In genomic region chr15:91135201-91136130, GRCh38 we compare ENCODE assay signal across 14 cellular contexts. TPM values are rescaled to one million over a fixed set of nuclear protein-coding genes. Genes with fewer than 3 reads are reported as not detected.
DNase-seq lines count a peak whose midpoint lies in the region; ATAC-seq and TF ChIP-seq lines count a peak whose summit lies in the region.
"Had no signal": no experiment of that assay in that cellular context is flagged by ENCODE, and none has a peak within 500 bp of the region (broad histone marks: within the 10 kb centered on the region; RNA-seq: fewer than 3 reads in every experiment).

No MANE protein-coding gene starts in this region.

- WGBS in esophagus squamous epithelium, 2 donors = 72 to 73% methylated on average over 10 of the region's 10 CpGs

- CTCF ChIA-PET in activated CD8-positive, alpha-beta memory T cell treated with anti-CD3 and anti-CD28 coated beads, Interleukin-2, amount 10 ng/mL, durations not matched to agents 7 days and 5 days (lab: Charles Lee) = interaction anchor here (1.0 kb wide), 1 partner anchor 102 kb away, joined by 3 read pairs; no protein-coding TSS in a partner anchor

- no peaks in the 10 kb centered on the region for H3K4me1 Mint-ChIP-seq in activated CD8-positive, alpha-beta memory T cell treated with anti-CD3 and anti-CD28 coated beads, Interleukin-2, amount 10 ng/mL, durations not matched to agents 7 days and 5 days

- ATAC-seq in activated CD8-positive, alpha-beta memory T cell treated with anti-CD3 and anti-CD28 coated beads, Interleukin-2, amount 10 ng/mL, durations not matched to agents 7 days and 5 days = no peak
- ATAC-seq in HG02623 (IDR thresholded peaks at IDR 0.05; ENCODE audit: unreplicated experiment) = peak; percentile 84
- ATAC-seq in HG03521 (IDR thresholded peaks at IDR 0.05; ENCODE audit: unreplicated experiment) = peak; percentile 53
- ATAC-seq: A549 had no signal

- H3K27me3 ChIP-seq in esophagus squamous epithelium = peaks cover 0 to 40% (median 0%) of the 10 kb centered on the region in 4 donors

- no peaks in the 10 kb centered on the region for H3K36me3 ChIP-seq in esophagus squamous epithelium
- H3K36me3 ChIP-seq: prostate gland had no signal

- no peak for TF ChIP-seq CTCF in esophagus squamous epithelium (IDR thresholded peaks at IDR 0.05)

- DNase-seq in activated CD8-positive, alpha-beta memory T cell treated with anti-CD3 and anti-CD28 coated beads, Interleukin-2, amount 50 U/mL, for 48 hours = peak; percentile 6
- DNase-seq in activated CD8-positive, alpha-beta memory T cell treated with anti-CD3 and anti-CD28 coated beads, Interleukin-2, amount 10 ng/mL, durations not matched to agents 7 days and 5 days = no peak
- DNase-seq in T-helper 2 cell = no peak
- no peak for DNase-seq in esophagus squamous epithelium (lab: John Stamatoyannopoulos, UW)
- DNase-seq in substantia nigra (lab: John Stamatoyannopoulos, UW) = no peak
- DNase-seq in hepatic stellate cell (ENCODE audit: low spot score) = no peak
- DNase-seq: foreskin melanocyte, mammary epithelial cell, PC-9, trophoblast cell had no signal

- no peak overlapping the region for H3K27ac Mint-ChIP-seq in activated CD8-positive, alpha-beta memory T cell treated with anti-CD3 and anti-CD28 coated beads, Interleukin-2, amount 10 ng/mL, durations not matched to agents 7 days and 5 days

- H3K27ac ChIP-seq in esophagus squamous epithelium (no peak overlapping the region), substantia nigra (ENCODE audit: low read depth, low read length, poor library complexity, severe bottlenecking) (no peak overlapping the region)
- H3K27ac ChIP-seq: A549, PC-9, prostate gland had no signal

- no peak overlapping the region for H3K4me3 ChIP-seq in esophagus squamous epithelium
- H3K4me3 ChIP-seq: A549, PC-9, prostate gland had no signal

- intact Hi-C loops in esophagus squamous epithelium (cut with DNase I) = no loop called here

- no peak overlapping the region for H3K4me3 Mint-ChIP-seq in activated CD8-positive, alpha-beta memory T cell treated with anti-CD3 and anti-CD28 coated beads, Interleukin-2, amount 10 ng/mL, durations not matched to agents 7 days and 5 days

- H3K36me3 Mint-ChIP-seq in activated CD8-positive, alpha-beta memory T cell treated with anti-CD3 and anti-CD28 coated beads, Interleukin-2, amount 10 ng/mL, durations not matched to agents 7 days and 5 days = no peaks in the 10 kb centered on the region

- H3K4me1 ChIP-seq in esophagus squamous epithelium = no peaks in the 10 kb centered on the region
- H3K4me1 ChIP-seq: A549, prostate gland had no signal

- no peaks in the 10 kb centered on the region for H3K9me3 ChIP-seq in esophagus squamous epithelium
- H3K9me3 ChIP-seq: prostate gland had no signal

- H3K27me3 Mint-ChIP-seq in activated CD8-positive, alpha-beta memory T cell treated with anti-CD3 and anti-CD28 coated beads, Interleukin-2, amount 10 ng/mL, durations not matched to agents 7 days and 5 days = peaks cover 20% of the 10 kb centered on the region

- no peak for TF ChIP-seq POLR2A in esophagus squamous epithelium (IDR thresholded peaks at IDR 0.05)

- no peaks in the 10 kb centered on the region for H3K9me3 Mint-ChIP-seq in activated CD8-positive, alpha-beta memory T cell treated with anti-CD3 and anti-CD28 coated beads, Interleukin-2, amount 10 ng/mL, durations not matched to agents 7 days and 5 days (ENCODE audit: low read depth)

RNA-seq across cellular contexts. Expression of gene SV2B, which starts 35.4 kb away (rescaled TPM):
- total RNA-seq in activated CD8-positive, alpha-beta memory T cell treated with anti-CD3 and anti-CD28 coated beads, Interleukin-2, amount 10 ng/mL, durations not matched to agents 7 days and 5 days = not detected
- under 1 TPM in 3 of 4 donors, not detected in 1; 0.04 to 0.95 (median 0.59) TPM for total RNA-seq in esophagus squamous epithelium
- total RNA-seq: PC-9 had no signal
